In the genomic region with DNA sequence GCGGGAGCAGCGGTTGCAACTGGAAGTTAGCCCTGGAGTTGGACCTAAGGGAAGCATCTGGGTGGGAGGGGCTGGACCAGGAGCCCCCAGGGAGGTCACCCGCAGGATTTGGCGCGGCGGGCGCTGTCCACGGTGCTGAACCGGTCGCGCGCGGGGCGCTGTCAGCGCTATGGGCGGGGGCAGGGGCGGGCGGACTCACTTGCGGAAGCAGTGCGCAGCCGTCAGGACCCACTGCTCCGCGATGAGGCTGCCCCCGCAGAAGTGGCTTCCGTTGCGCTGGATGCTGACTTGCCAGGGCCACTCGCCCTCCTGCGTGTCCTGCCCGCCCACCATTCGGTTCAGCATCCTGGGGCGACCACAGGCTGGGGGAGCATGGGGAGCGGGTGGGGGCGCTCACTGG, we compare ENCODE assay signal across 7 cellular contexts. TPM values are rescaled to one million over a fixed set of nuclear protein-coding genes. Genes with fewer than 3 reads are reported as not detected.
A peak's percentile ranks its signal among the peaks of the same experiment; 100 is the strongest.
DNase-seq lines count a peak whose midpoint lies in the region; ATAC-seq lines count a peak whose summit lies in the region.

No MANE protein-coding gene starts in this region.

- DNase-seq in HuH-7.5 (ENCODE audit: low spot score), result peak; percentile 52
- peak; percentile 60 to 68 for DNase-seq in activated CD4-positive, alpha-beta T cell treated with anti-CD3 and anti-CD28 coated beads for 24 hours (ENCODE audit: low read depth in 2 of 2)
- peak; percentile 4 to 57 for DNase-seq in dermis microvascular lymphatic vessel endothelial cell (ENCODE audit: low read depth in 2 of 2)
- DNase-seq in medulla oblongata (ENCODE audit: extremely low spot score), result peak; percentile 15
- peak; percentile 79 for DNase-seq in stimulated activated CD8-positive, alpha-beta memory T cell treated with anti-CD3 and anti-CD28 coated beads, Interleukin-4, amount 100 ng/mL, for 24 hours (ENCODE audit: low read depth)

- ATAC-seq in GM18873 (IDR thresholded peaks at IDR 0.05; ENCODE audit: low FRiP score, unreplicated experiment) (no peak), HG03457 (IDR thresholded peaks at IDR 0.05; ENCODE audit: unreplicated experiment) (no peak)

RNA-seq across cellular contexts. Expression of a gene that starts 4.5 kb away (rescaled TPM):
- total RNA-seq in dermis microvascular lymphatic vessel endothelial cell, result 0.13 and 0.25 TPM in 2 replicates

RNA-seq across cellular contexts. Expression of a gene that starts 33.2 kb away (rescaled TPM):
- total RNA-seq in dermis microvascular lymphatic vessel endothelial cell, result 14.4 and 19.3 TPM in 2 replicates

RNA-seq across cellular contexts. Expression of a gene that starts 36.9 kb away (rescaled TPM):
- 23.0 and 48.4 TPM in 2 replicates for total RNA-seq in dermis microvascular lymphatic vessel endothelial cell

Comparison
In these comparisons a context has a peak if more than half of its experiments do, and no peak if none do; other contexts are left out.
1. DNase-seq: peak in every context shown above with its lines; median percentile 79 in stimulated activated CD8-positive, alpha-beta memory T cell treated with anti-CD3 and anti-CD28 coated beads, Interleukin-4, amount 100 ng/mL, for 24 hours; 64 in activated CD4-positive, alpha-beta T cell treated with anti-CD3 and anti-CD28 coated beads for 24 hours; 52 in HuH-7.5; 30 in dermis microvascular lymphatic vessel endothelial cell; 15 in medulla oblongata.